In genomic region chr18:33132657-33133056, GRCh38 we compare ENCODE assay signal across 25 cellular contexts.
DNase-seq lines count a peak whose midpoint lies in the region; ATAC-seq, FAIRE-seq and TF ChIP-seq lines count a peak whose summit lies in the region.
"Had no signal": no experiment of that assay in that cellular context is flagged by ENCODE, and none has a peak within 500 bp of the region (broad histone marks: within the 10 kb centered on the region; RNA-seq: fewer than 3 reads in every experiment).

No MANE protein-coding gene starts in this region.

- no peak for DNase-seq in HepG2 (ENCODE audit: low spot score)
- no peak for DNase-seq in right lobe of liver
- no peak for DNase-seq in K562 (ENCODE audit: extremely low read depth in 1 of 4, low spot score in 3 of 4)
- DNase-seq in esophagus muscularis mucosa (ENCODE audit: extremely low spot score): no peak
- DNase-seq: 8988T; ACHN; BE2C; C1 segment of cervical spinal cord; CD4-positive, alpha-beta memory T cell; CD4-positive, CD25-positive, alpha-beta regulatory T cell; CD8-positive, alpha-beta memory T cell; COR-L47; DMS 273 treated with DMSO at 0.1 percent for 48 hours; DMS153; DMS53; DMS79; DND-41; EL; GDM1 had no signal

- WGBS in HepG2 (ENCODE audit: low lambda C conversion rate): 2% methylated on average over 2 of the region's 2 CpGs
- whole genome bisulfite sequencing in right lobe of liver (ENCODE audit: insufficient coverage, low coverage, low lambda C conversion rate, missing lambda C conversion rate): 57% methylated on average over 2 of the region's 2 CpGs
- WGBS in K562 (ENCODE audit: insufficient coverage, low coverage, missing lambda C conversion rate): 0% methylated on average over 2 of the region's 2 CpGs
- WGBS in esophagus muscularis mucosa: 84% methylated on average over 2 of the region's 2 CpGs

- no peaks in the 10 kb centered on the region for H3K79me2 ChIP-seq in HepG2 (ENCODE audit: insufficient read depth, low read length)
- no peaks in the 10 kb centered on the region for H3K79me2 ChIP-seq in K562 (ENCODE audit: control insufficient read depth, insufficient read depth, low read length)

- H3K36me3 ChIP-seq in HepG2 (replicated peaks in 1 of 2; ENCODE audit: control insufficient read depth in 1 of 2, insufficient read depth in 2 of 2, low read length in 2 of 2) (no peaks in the 10 kb centered on the region), right lobe of liver (no peaks in the 10 kb centered on the region), K562 (ENCODE audit: control insufficient read depth, insufficient read depth, low read length) (no peaks in the 10 kb centered on the region), subcutaneous abdominal adipose tissue (ENCODE audit: control insufficient read depth in 5 of 5, insufficient read depth in 5 of 5, low read length in 5 of 5) (no peaks in the 10 kb centered on the region), esophagus muscularis mucosa (no peaks in the 10 kb centered on the region)
- H3K36me3 ChIP-seq: BE2C, BLaER1 had no signal

- H3K27ac ChIP-seq in HepG2 (ENCODE audit: extremely low read length, insufficient read depth, low read length): no peak overlapping the region
- no peak overlapping the region for H3K27ac ChIP-seq in right lobe of liver
- H3K27ac ChIP-seq in K562 (ENCODE audit: extremely low read depth, low read depth, low read length): no peak overlapping the region
- H3K27ac ChIP-seq in subcutaneous abdominal adipose tissue (ENCODE audit: low read depth, low read length): peak overlapping the region; percentile 67
- no peak overlapping the region for H3K27ac ChIP-seq in esophagus muscularis mucosa (replicated peaks in 1 of 4)
- H3K27ac ChIP-seq: BLaER1 had no signal

- POLR2A ChIA-PET in HepG2 (lab: Yijun Ruan, JAX): no interaction called here
- POLR2A ChIA-PET in K562 (lab: Yijun Ruan, JAX): no interaction called here

- H3K9me3 ChIP-seq in HepG2 (ENCODE audit: low read length): no peaks in the 10 kb centered on the region
- H3K9me3 ChIP-seq in right lobe of liver: no peaks in the 10 kb centered on the region
- H3K9me3 ChIP-seq in K562 (replicated peaks; ENCODE audit: control insufficient read depth, insufficient read depth, low read depth, low read length): no peaks in the 10 kb centered on the region; the same call in 1 of the 2 replicates
- H3K9me3 ChIP-seq in subcutaneous abdominal adipose tissue (ENCODE audit: control insufficient read depth in 5 of 5, low read length in 5 of 5): no peaks in the 10 kb centered on the region
- no peaks in the 10 kb centered on the region for H3K9me3 ChIP-seq in esophagus muscularis mucosa
- H3K9me3 ChIP-seq: BE2C, BLaER1 had no signal

- TF ChIP-seq RAD21 in HepG2 (CRISPR knock-in tag; IDR thresholded peaks at IDR 0.05) (no peak), K562 (CRISPR knock-in tag; conservative IDR thresholded peaks at IDR 0.05 in 1 of 2, IDR thresholded peaks at IDR 0.05 in 1 of 2) (no peak)

- no peak for ATAC-seq in HepG2
- no peak for ATAC-seq in right lobe of liver
- no peak for ATAC-seq in K562
- no peak for ATAC-seq in SK-N-SH treated with all-trans-retinoic acid at 6 μM for 48 hours
- ATAC-seq: GM12878 had no signal

- in situ Hi-C loops in HepG2 (cut with HindIII; ENCODE audit: extremely low pct_ligation_motif_present, low pct_unique_long_range_greater_than_20kb): no loop called here
- in situ Hi-C loops in K562 (cut with MboI): no loop called here

- H3K9me1 ChIP-seq in K562 (ENCODE audit: control insufficient read depth, insufficient read depth, low read length): no peaks in the 10 kb centered on the region

- H3K4me1 ChIP-seq in HepG2 (ENCODE audit: insufficient read depth, low read length): no peaks in the 10 kb centered on the region
- H3K4me1 ChIP-seq in right lobe of liver: no peaks in the 10 kb centered on the region
- no peaks in the 10 kb centered on the region for H3K4me1 ChIP-seq in K562 (replicated peaks in 1 of 2; ENCODE audit: control insufficient read depth in 2 of 2, insufficient read depth in 2 of 2, low read length in 2 of 2)
- H3K4me1 ChIP-seq in subcutaneous abdominal adipose tissue (ENCODE audit: control insufficient read depth in 5 of 5, insufficient read depth in 5 of 5, low read length in 5 of 5): peaks cover 0 to 8% (median 4%) of the 10 kb centered on the region in 5 donors
- no peaks in the 10 kb centered on the region for H3K4me1 ChIP-seq in esophagus muscularis mucosa
- H3K4me1 ChIP-seq: BE2C, BLaER1 had no signal

- no peaks in the 10 kb centered on the region for H3K27me3 ChIP-seq in HepG2 (ENCODE audit: control insufficient read depth in 1 of 2, insufficient read depth in 2 of 2, low read length in 2 of 2)
- no peaks in the 10 kb centered on the region for H3K27me3 ChIP-seq in right lobe of liver
- no peaks in the 10 kb centered on the region for H3K27me3 ChIP-seq in K562 (ENCODE audit: control insufficient read depth in 2 of 2, insufficient read depth in 2 of 2, low read length in 2 of 2)
- H3K27me3 ChIP-seq in subcutaneous abdominal adipose tissue (ENCODE audit: control insufficient read depth in 5 of 5, insufficient read depth in 4 of 5, low read length in 5 of 5): no peaks in the 10 kb centered on the region
- no peaks in the 10 kb centered on the region for H3K27me3 ChIP-seq in esophagus muscularis mucosa
- H3K27me3 ChIP-seq: BE2C, BLaER1 had no signal

- BruUV-seq in HepG2 (replicated peaks; lab: Mats Ljungman, UMichigan) (no TSS peak), K562 (replicated peaks; lab: Mats Ljungman, UMichigan) (no TSS peak)

- H4K20me1 ChIP-seq in HepG2 (ENCODE audit: insufficient read depth, low read length) (no peaks in the 10 kb centered on the region), K562 (replicated peaks; ENCODE audit: control insufficient read depth, insufficient read depth, low read length) (no peaks in the 10 kb centered on the region)
- H4K20me1 ChIP-seq: BLaER1 had no signal

- intact Hi-C loops in HepG2 (cut with micrococcal nuclease; ENCODE audit: unreplicated experiment) (no loop called here), right lobe of liver (cut with DNase I) (no loop called here), K562 (cut with micrococcal nuclease) (no loop called here), esophagus muscularis mucosa (cut with DNase I) (no loop called here)

- H3K9ac ChIP-seq in HepG2 (ENCODE audit: insufficient read depth, low read depth, low read length): no peak overlapping the region
- H3K9ac ChIP-seq in K562 (ENCODE audit: insufficient read depth in 1 of 2, low read depth in 2 of 2, low read length in 2 of 2): no peak overlapping the region
- peak overlapping the region in 2 of 5 donors; percentile 23 to 34 for H3K9ac ChIP-seq in subcutaneous abdominal adipose tissue (ENCODE audit: low read length in 5 of 5)
- H3K9ac ChIP-seq: BLaER1 had no signal

- TF ChIP-seq EP300 in HepG2 (IDR thresholded peaks at IDR 0.05; ENCODE audit: low read depth in 2 of 2, low read length in 2 of 2) (no peak), HepG2 (CRISPR knock-in tag; IDR thresholded peaks at IDR 0.05; ENCODE audit: borderline replicate concordance) (no peak), K562 (IDR thresholded peaks at IDR 0.05; ENCODE audit: low read length) (no peak), esophagus muscularis mucosa (IDR thresholded peaks at IDR 0.05) (no peak)

- no peak overlapping the region for H3K4me2 ChIP-seq in HepG2 (ENCODE audit: low read depth, low read length)
- H3K4me2 ChIP-seq in K562 (ENCODE audit: insufficient read depth, low read length): no peak overlapping the region
- H3K4me2 ChIP-seq: BLaER1 had no signal

- FAIRE-seq in HepG2 (lab: Jason Lieb, UNC) (no peak), K562 (lab: Jason Lieb, UNC) (no peak)
- FAIRE-seq: GM12878, GM12892, GM18507 had no signal

- CTCF ChIA-PET in HepG2 (lab: Yijun Ruan, JAX; ENCODE audit: low intra/inter-chr PET ratio, low total read pairs): no interaction called here
- CTCF ChIA-PET in K562 (lab: Yijun Ruan, JAX; ENCODE audit: low intra/inter-chr PET ratio): no interaction called here

- H3K4me3 ChIP-seq in HepG2 (replicated peaks in 1 of 3; ENCODE audit: insufficient read depth in 1 of 3, low read depth in 2 of 3, low read length in 3 of 3) (no peak overlapping the region), right lobe of liver (no peak overlapping the region), K562 (no peak overlapping the region), subcutaneous abdominal adipose tissue (ENCODE audit: low read depth in 1 of 5, low read length in 5 of 5) (peak overlapping the region in 1 of 5 donors; percentile 13), esophagus muscularis mucosa (no peak overlapping the region)
- H3K4me3 ChIP-seq: BLaER1, GM12878 had no signal

- TF ChIP-seq CTCF in HepG2 (CRISPR knock-in tag; IDR thresholded peaks at IDR 0.05): no peak
- TF ChIP-seq CTCF in right lobe of liver (IDR thresholded peaks at IDR 0.05): no peak
- TF ChIP-seq CTCF in K562 (IDR thresholded peaks at IDR 0.05 in 2 of 3, conservative IDR thresholded peaks at IDR 0.05 in 1 of 3; ENCODE audit: insufficient read depth in 2 of 3, low read depth in 1 of 3, low read length in 3 of 3): no peak
- TF ChIP-seq CTCF in esophagus muscularis mucosa (IDR thresholded peaks at IDR 0.05): no peak

- TF ChIP-seq POLR2A in HepG2 (IDR thresholded peaks at IDR 0.05; ENCODE audit: insufficient read depth in 1 of 2, low read depth in 2 of 2, low read length in 2 of 2) (no peak), right lobe of liver (IDR thresholded peaks at IDR 0.05) (no peak), K562 (conservative IDR thresholded peaks at IDR 0.05) (no peak), esophagus muscularis mucosa (IDR thresholded peaks at IDR 0.05; ENCODE audit: low read depth) (no peak)

- H2AFZ ChIP-seq in HepG2 (ENCODE audit: low read length): no peak overlapping the region
- H2AFZ ChIP-seq in K562 (ENCODE audit: low read depth, low read length): no peak overlapping the region

TF ChIP-seq in HepG2, 621 proteins besides CTCF, POLR2A, EP300 and RAD21 (continues in another document):
- TF ChIP-seq CBX1 (IDR thresholded peaks at IDR 0.05; ENCODE audit: low read depth) (no peak), ATF7 (IDR thresholded peaks at IDR 0.05) (peak; percentile 59), ATF7 (CRISPR knock-in tag; IDR thresholded peaks at IDR 0.05) (no peak), ZNF749 (CRISPR knock-in tag; IDR thresholded peaks at IDR 0.05; ENCODE audit: borderline replicate concordance) (no peak)

TF ChIP-seq in SK-N-SH treated with all-trans-retinoic acid at 6 μM for 48 hours, 23 proteins besides CTCF, POLR2A, EP300 and RAD21 (continues in another document):
- TF ChIP-seq OSR1 (CRISPR knock-in tag; IDR thresholded peaks at IDR 0.05) (no peak), ZFP30 (CRISPR knock-in tag; IDR thresholded peaks at IDR 0.05) (no peak), ARNTL (CRISPR knock-in tag; IDR thresholded peaks at IDR 0.05; ENCODE audit: borderline replicate concordance, low read depth) (no peak)

Comparison
In these comparisons a context has a peak if more than half of its experiments do, and no peak if none do; other contexts are left out.
1. Of the 241 proteins assayed by ChIP-seq in both HepG2 and K562: peak only in HepG2: CEBPB; only in K562: none; in both: none; in neither: 237; mixed calls (peak in some experiments, not most) for 3.